In genomic region chr15:75903331-75904240, GRCh38 we compare ENCODE assay signal across 1 cellular context.
TF ChIP-seq lines count a peak whose summit lies in the region.

Gene FBXO22, plus strand, starts transcription at chr15:75903878. Its CDS starts 86 bp downstream, at chr15:75903964.

TF ChIP-seq in HepG2, 621 proteins besides CTCF, POLR2A, EP300 and RAD21 (continued from another document and continues in another):
- TF ChIP-seq AHDC1 (CRISPR knock-in tag; IDR thresholded peaks at IDR 0.05; ENCODE audit: borderline replicate concordance) (no peak), NR2F2 (IDR thresholded peaks at IDR 0.05; ENCODE audit: borderline replicate concordance, low read depth) (no peak), ATF6 (CRISPR knock-in tag; conservative IDR thresholded peaks at IDR 0.05) (peak; percentile 68; the same call in 1 of the 2 replicates), ZNF142 (CRISPR knock-in tag; IDR thresholded peaks at IDR 0.05) (peak; percentile 85; the same call in 1 of the 2 replicates), ZNF552 (CRISPR knock-in tag; IDR thresholded peaks at IDR 0.05; ENCODE audit: borderline replicate concordance) (no peak; the same call in 1 of the 2 replicates), GATAD1 (CRISPR knock-in tag; IDR thresholded peaks at IDR 0.05) (peak; percentile 94), BHLHE40 (IDR thresholded peaks at IDR 0.05; ENCODE audit: low read length) (no peak), ZNF367 (CRISPR knock-in tag; IDR thresholded peaks at IDR 0.05; ENCODE audit: borderline replicate concordance) (peak; percentile 76; the same call in 1 of the 2 replicates), ZNF121 (CRISPR knock-in tag; IDR thresholded peaks at IDR 0.05) (peak; percentile 81), DBP (CRISPR knock-in tag; IDR thresholded peaks at IDR 0.05; ENCODE audit: not compliant biosample characterization) (peak; percentile 57), ZNF333 (CRISPR knock-in tag; IDR thresholded peaks at IDR 0.05; ENCODE audit: borderline replicate concordance) (0 out of 2 replicates have a peak, but pooled peaks have one; percentile 28), TOE1 (CRISPR knock-in tag; IDR thresholded peaks at IDR 0.05) (no peak), ATF7 (IDR thresholded peaks at IDR 0.05) (no peak), ATF7 (CRISPR knock-in tag; IDR thresholded peaks at IDR 0.05) (no peak), TAF15 (IDR thresholded peaks at IDR 0.05; ENCODE audit: low read depth, low read length, poor library complexity, severe bottlenecking) (peak; percentile 83), ATRX (CRISPR knock-in tag; IDR thresholded peaks at IDR 0.05; ENCODE audit: borderline replicate concordance) (no peak), ZBTB4 (CRISPR knock-in tag; IDR thresholded peaks at IDR 0.05; ENCODE audit: borderline replicate concordance) (0 out of 2 replicates have a peak, but pooled peaks have one; percentile 39), ZZZ3 (CRISPR knock-in tag; IDR thresholded peaks at IDR 0.05; ENCODE audit: borderline replicate concordance) (peak; percentile 47; the same call in 1 of the 2 replicates), RBAK (CRISPR knock-in tag; IDR thresholded peaks at IDR 0.05) (peak; percentile 13; the same call in 1 of the 2 replicates), ONECUT2 (CRISPR knock-in tag; IDR thresholded peaks at IDR 0.05) (no peak; the same call in 1 of the 2 replicates), ZNF230 (CRISPR knock-in tag; IDR thresholded peaks at IDR 0.05) (no peak), MNT (IDR thresholded peaks at IDR 0.05) (peak; percentile 40; the same call in 1 of the 2 replicates)
